ENCODE assay signal across 19 cellular contexts in the genomic region with DNA sequence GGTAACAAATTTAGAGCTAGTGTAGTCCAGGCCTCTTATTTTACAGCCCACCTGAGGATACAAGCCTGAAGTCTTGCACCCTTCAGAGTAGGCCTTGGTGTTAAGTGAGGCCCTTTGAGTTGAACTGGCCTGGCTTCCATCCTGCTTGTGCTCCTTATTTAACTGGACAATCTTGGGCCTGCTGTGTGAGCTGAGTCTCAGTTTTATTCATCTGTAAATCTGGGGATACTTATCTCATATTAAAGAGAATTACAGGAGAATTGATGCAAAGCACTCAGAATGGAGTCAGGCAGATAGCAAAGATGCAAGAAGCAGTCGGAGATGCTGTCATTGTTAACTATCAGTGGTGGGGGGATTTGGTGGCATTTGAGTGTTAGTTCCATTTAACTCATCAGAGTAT.
"Had no signal": no experiment of that assay in that cellular context is flagged by ENCODE, and none has a peak within 500 bp of the region (broad histone marks: within the 10 kb centered on the region; RNA-seq: fewer than 3 reads in every experiment).

No MANE protein-coding gene starts in this region.

- H3K9me3 Mint-ChIP-seq: activated CD8-positive, alpha-beta T cell treated with anti-CD3 and anti-CD28 coated beads for 36 hours; activated naive CD4-positive, alpha-beta T cell treated with anti-CD3 and anti-CD28 coated beads, Interleukin-2, amount 10 ng/mL, durations not matched to agents 7 days and 5 days; activated T-cell treated with anti-CD3 and anti-CD28 coated beads, Interleukin-2, amount 50 U/mL, for 24 hours; endodermal cell; T-cell had no signal

- ATAC-seq: activated CD8-positive, alpha-beta T cell treated with anti-CD3 and anti-CD28 coated beads for 36 hours; stimulated activated naive B cell treated with anti-CD40 and anti-IgM and Interleukin-4, amounts not matched to agents 10 μg/mL and 1 μg/mL and 100 μg/mL, for 72 hours; T-cell had no signal

- H3K9me3 ChIP-seq: neutrophil, pancreas, spleen, transverse colon, uterus had no signal

- H3K27ac Mint-ChIP-seq: activated CD8-positive, alpha-beta T cell treated with anti-CD3 and anti-CD28 coated beads for 36 hours; activated naive CD4-positive, alpha-beta T cell treated with anti-CD3 and anti-CD28 coated beads, Interleukin-2, amount 10 ng/mL, durations not matched to agents 7 days and 5 days; activated T-cell treated with anti-CD3 and anti-CD28 coated beads, Interleukin-2, amount 50 U/mL, for 24 hours; endodermal cell had no signal

- H3K27me3 ChIP-seq: neutrophil, pancreas, spleen, transverse colon, uterus had no signal

- H3K4me1 ChIP-seq: uterus had no signal

- H3K4me3 Mint-ChIP-seq: activated CD8-positive, alpha-beta T cell treated with anti-CD3 and anti-CD28 coated beads for 36 hours; activated naive CD4-positive, alpha-beta T cell treated with anti-CD3 and anti-CD28 coated beads, Interleukin-2, amount 10 ng/mL, durations not matched to agents 7 days and 5 days; activated T-cell treated with anti-CD3 and anti-CD28 coated beads, Interleukin-2, amount 50 U/mL, for 24 hours; endodermal cell; stimulated activated naive B cell treated with anti-CD40 and anti-IgM and Interleukin-4, amounts not matched to agents 10 μg/mL and 1 μg/mL and 100 μg/mL, for 72 hours; T-cell had no signal

- DNase-seq: activated CD4-positive, alpha-beta T cell treated with anti-CD3 and anti-CD28 coated beads for 48 hours; activated CD4-positive, CD25-positive, alpha-beta regulatory T cell; activated CD8-positive, alpha-beta T cell treated with anti-CD3 and anti-CD28 coated beads for 36 hours; activated naive CD4-positive, alpha-beta T cell treated with anti-CD3 and anti-CD28 coated beads, Interleukin-2, amount 10 ng/mL, durations not matched to agents 7 days and 5 days; activated T-cell treated with anti-CD3 and anti-CD28 coated beads, Interleukin-2, amount 50 U/mL, for 24 hours; endodermal cell; foreskin fibroblast; hippocampal formation; pancreas; spleen; stimulated activated CD4-positive, alpha-beta T cell treated with anti-CD3 and anti-CD28 coated beads, Interleukin-4, amount 100 ng/mL, for 4 hours; stimulated activated naive B cell treated with anti-CD40 and anti-IgM and Interleukin-4, amounts not matched to agents 10 μg/mL and 1 μg/mL and 100 μg/mL, for 72 hours; T-cell; T-helper 9 cell; transverse colon; uterus had no signal

- H3K4me3 ChIP-seq: pancreas, SK-N-MC, spleen, transverse colon, uterus had no signal

- H3K27ac ChIP-seq: epithelial cell of prostate, neutrophil, pancreas, SK-N-MC had no signal

- H3K36me3 ChIP-seq: neutrophil, pancreas, spleen, transverse colon, uterus had no signal

- H3K4me1 Mint-ChIP-seq: endodermal cell had no signal

- H3K27me3 Mint-ChIP-seq: activated CD8-positive, alpha-beta T cell treated with anti-CD3 and anti-CD28 coated beads for 36 hours; activated naive CD4-positive, alpha-beta T cell treated with anti-CD3 and anti-CD28 coated beads, Interleukin-2, amount 10 ng/mL, durations not matched to agents 7 days and 5 days; activated T-cell treated with anti-CD3 and anti-CD28 coated beads, Interleukin-2, amount 50 U/mL, for 24 hours; stimulated activated naive B cell treated with anti-CD40 and anti-IgM and Interleukin-4, amounts not matched to agents 10 μg/mL and 1 μg/mL and 100 μg/mL, for 72 hours; T-cell had no signal
